In the genomic region with DNA sequence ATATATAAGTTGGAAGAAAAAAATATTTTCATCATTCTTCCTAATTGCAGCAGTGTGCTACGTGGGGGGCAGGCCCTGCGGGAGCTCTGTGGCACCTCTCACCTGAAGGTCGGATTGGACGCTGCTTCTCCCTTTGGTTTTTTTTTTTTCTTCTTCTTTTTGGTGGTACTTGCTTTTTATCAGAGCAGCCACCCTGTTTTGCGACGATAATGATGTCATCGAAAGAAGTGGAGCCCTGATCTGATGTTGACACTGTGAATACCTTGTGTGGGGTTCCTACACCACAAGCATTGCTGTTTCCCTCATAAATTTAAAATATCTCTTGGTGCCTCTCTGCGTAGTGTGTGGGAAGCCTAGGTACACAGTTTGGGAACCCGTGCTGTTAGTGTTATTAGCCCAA, we compare ENCODE assay signal across 17 cellular contexts. TPM values are rescaled to one million over a fixed set of nuclear protein-coding genes. Genes with fewer than 3 reads are reported as not detected.
A peak's percentile ranks its signal among the peaks of the same experiment; 100 is the strongest.
DNase-seq lines count a peak whose midpoint lies in the region; ATAC-seq and TF ChIP-seq lines count a peak whose summit lies in the region.
"Had no signal": no experiment of that assay in that cellular context is flagged by ENCODE, and none has a peak within 500 bp of the region (broad histone marks: within the 10 kb centered on the region; RNA-seq: fewer than 3 reads in every experiment).

No MANE protein-coding gene starts in this region.

- TF ChIP-seq CTCF in BE2C (IDR thresholded peaks at IDR 0.05; ENCODE audit: low read depth, low read length) (no peak), omental fat pad (IDR thresholded peaks at IDR 0.05) (no peak)

- peaks cover 24% of the 10 kb centered on the region for H3K36me3 Mint-ChIP-seq in T-helper 2 cell treated with Interferon-gamma antibody and Interleukin-4, amounts not matched to agents 5 μg/mL and 100 μg/mL, for 36 hours (ENCODE audit: low read depth)
- no peaks in the 10 kb centered on the region for H3K36me3 Mint-ChIP-seq in IgD-negative memory B cell
- peaks cover 30% of the 10 kb centered on the region for H3K36me3 Mint-ChIP-seq in activated T-helper 17 cell treated with anti-CD3 and anti-CD28 coated beads, Interleukin-2, amount 50 U/mL, for 72 hours (ENCODE audit: low read depth)
- H3K36me3 Mint-ChIP-seq in naive thymus-derived CD8-positive, alpha-beta T cell: no peaks in the 10 kb centered on the region

- peak overlapping the region; percentile 52 for H3K27ac Mint-ChIP-seq in T-helper 2 cell treated with Interferon-gamma antibody and Interleukin-4, amounts not matched to agents 5 μg/mL and 100 μg/mL, for 36 hours
- peak overlapping the region; percentile 72 to 89 (median 81) for H3K27ac Mint-ChIP-seq in IgD-negative memory B cell
- peak overlapping the region; percentile 54 for H3K27ac Mint-ChIP-seq in activated T-helper 17 cell treated with anti-CD3 and anti-CD28 coated beads, Interleukin-2, amount 50 U/mL, for 72 hours
- peak overlapping the region in 8 of 10 donors; percentile 8 to 88 (median 75) for H3K27ac Mint-ChIP-seq in naive thymus-derived CD8-positive, alpha-beta T cell

- DNase-seq in T-helper 2 cell treated with Interferon-gamma antibody and Interleukin-4, amounts not matched to agents 5 μg/mL and 100 μg/mL, for 36 hours (ENCODE audit: low spot score): no peak
- DNase-seq in T-helper 2 cell: no peak
- DNase-seq in naive thymus-derived CD8-positive, alpha-beta T cell: peak in 1 of 10 donors; percentile 6
- DNase-seq in BE2C: no peak
- no peak for DNase-seq in omental fat pad (ENCODE audit: low spot score)
- DNase-seq: 8988T; activated CD4-positive, CD25-positive, alpha-beta regulatory T cell; activated CD8-positive, alpha-beta memory T cell treated with anti-CD3 and anti-CD28 coated beads, Interleukin-2, amount 50 U/mL, for 48 hours; DMS79; gastrocnemius medialis; mesendoderm; NCI-H1436 treated with DMSO at 0.1 percent for 48 hours; RPMI8226; tibial artery had no signal

- H3K36me3 ChIP-seq in BE2C: peaks cover 2% of the 10 kb centered on the region; the same call in 1 of the 2 replicates
- H3K36me3 ChIP-seq: gastrocnemius medialis, tibial artery had no signal

- no peak for ATAC-seq in activated T-helper 17 cell treated with anti-CD3 and anti-CD28 coated beads, Interleukin-2, amount 50 U/mL, for 72 hours (replicated peaks)
- ATAC-seq in naive thymus-derived CD8-positive, alpha-beta T cell: no peak
- no peak for ATAC-seq in omental fat pad (ENCODE audit: low FRiP score)
- no peak for ATAC-seq in GM18873 (IDR thresholded peaks at IDR 0.05; ENCODE audit: low FRiP score, unreplicated experiment)
- ATAC-seq: gastrocnemius medialis had no signal

- POLR2A ChIA-PET in naive thymus-derived CD8-positive, alpha-beta T cell (lab: Charles Lee): interaction anchor here (0.6 kb wide), 1 partner anchor 42 kb away, joined by 4 read pairs; no protein-coding TSS in a partner anchor

- H3K27me3 ChIP-seq in BE2C: no peaks in the 10 kb centered on the region
- H3K27me3 ChIP-seq: gastrocnemius medialis, tibial artery had no signal

- H3K9me3 Mint-ChIP-seq in T-helper 2 cell treated with Interferon-gamma antibody and Interleukin-4, amounts not matched to agents 5 μg/mL and 100 μg/mL, for 36 hours: no peaks in the 10 kb centered on the region
- H3K9me3 Mint-ChIP-seq in IgD-negative memory B cell: no peaks in the 10 kb centered on the region
- no peaks in the 10 kb centered on the region for H3K9me3 Mint-ChIP-seq in activated T-helper 17 cell treated with anti-CD3 and anti-CD28 coated beads, Interleukin-2, amount 50 U/mL, for 72 hours
- H3K9me3 Mint-ChIP-seq in naive thymus-derived CD8-positive, alpha-beta T cell: no peaks in the 10 kb centered on the region

- H3K4me1 Mint-ChIP-seq in T-helper 2 cell treated with Interferon-gamma antibody and Interleukin-4, amounts not matched to agents 5 μg/mL and 100 μg/mL, for 36 hours (ENCODE audit: low read depth): peaks cover 65% of the 10 kb centered on the region
- peaks cover 57 to 66% (median 66%) of the 10 kb centered on the region in 3 donors for H3K4me1 Mint-ChIP-seq in IgD-negative memory B cell
- H3K4me1 Mint-ChIP-seq in activated T-helper 17 cell treated with anti-CD3 and anti-CD28 coated beads, Interleukin-2, amount 50 U/mL, for 72 hours: peaks cover 44% of the 10 kb centered on the region
- H3K4me1 Mint-ChIP-seq in naive thymus-derived CD8-positive, alpha-beta T cell: peaks cover 38 to 93% (median 86%) of the 10 kb centered on the region in 4 donors

- H3K27me3 Mint-ChIP-seq in T-helper 2 cell treated with Interferon-gamma antibody and Interleukin-4, amounts not matched to agents 5 μg/mL and 100 μg/mL, for 36 hours (ENCODE audit: low read depth): no peaks in the 10 kb centered on the region
- H3K27me3 Mint-ChIP-seq in IgD-negative memory B cell: no peaks in the 10 kb centered on the region
- no peaks in the 10 kb centered on the region for H3K27me3 Mint-ChIP-seq in activated T-helper 17 cell treated with anti-CD3 and anti-CD28 coated beads, Interleukin-2, amount 50 U/mL, for 72 hours
- no peaks in the 10 kb centered on the region for H3K27me3 Mint-ChIP-seq in naive thymus-derived CD8-positive, alpha-beta T cell

- peak overlapping the region; percentile 8 for H3K4me3 Mint-ChIP-seq in T-helper 2 cell treated with Interferon-gamma antibody and Interleukin-4, amounts not matched to agents 5 μg/mL and 100 μg/mL, for 36 hours
- H3K4me3 Mint-ChIP-seq in IgD-negative memory B cell: peak overlapping the region in 2 of 4 donors; percentile 41 to 56
- H3K4me3 Mint-ChIP-seq in activated T-helper 17 cell treated with anti-CD3 and anti-CD28 coated beads, Interleukin-2, amount 50 U/mL, for 72 hours: peak overlapping the region; percentile 91
- peak overlapping the region in 8 of 10 donors; percentile 8 to 75 (median 43) for H3K4me3 Mint-ChIP-seq in naive thymus-derived CD8-positive, alpha-beta T cell

- H3K4me3 ChIP-seq in BE2C (ENCODE audit: low read depth, low read length): no peak overlapping the region
- H3K4me3 ChIP-seq: gastrocnemius medialis, tibial artery had no signal

- H3K4me1 ChIP-seq in BE2C: peaks cover 20% of the 10 kb centered on the region

- H3K9me3 ChIP-seq in BE2C: no peaks in the 10 kb centered on the region
- H3K9me3 ChIP-seq: gastrocnemius medialis, tibial artery had no signal

RNA-seq across cellular contexts. Expression of a gene that starts 5.5 kb away (rescaled TPM):
- 17.9 TPM for polyA plus RNA-seq in IgD-negative memory B cell
- 10 to 100 TPM; 48.5 to 72.8 TPM for total RNA-seq in activated T-helper 17 cell treated with anti-CD3 and anti-CD28 coated beads, Interleukin-2, amount 50 U/mL, for 72 hours
- total RNA-seq in naive thymus-derived CD8-positive, alpha-beta T cell: 100 to 1,000 TPM in 1 of 2 experiments, 10 to 100 TPM in 1; 97.3 to 107 TPM
- 10 to 100 TPM; 17.7 to 33.1 (median 22.8) TPM for polyA plus RNA-seq in naive thymus-derived CD8-positive, alpha-beta T cell
- polyA plus RNA-seq in BE2C (2012; ENCODE audit: insufficient read depth, insufficient read length, low read depth): 36.9 TPM
- total RNA-seq in omental fat pad: 10 to 100 TPM; 29.3 to 42.8 (median 36.6) TPM
